Comparison of ENCODE assay signal across 8 cellular contexts in the genomic region with DNA sequence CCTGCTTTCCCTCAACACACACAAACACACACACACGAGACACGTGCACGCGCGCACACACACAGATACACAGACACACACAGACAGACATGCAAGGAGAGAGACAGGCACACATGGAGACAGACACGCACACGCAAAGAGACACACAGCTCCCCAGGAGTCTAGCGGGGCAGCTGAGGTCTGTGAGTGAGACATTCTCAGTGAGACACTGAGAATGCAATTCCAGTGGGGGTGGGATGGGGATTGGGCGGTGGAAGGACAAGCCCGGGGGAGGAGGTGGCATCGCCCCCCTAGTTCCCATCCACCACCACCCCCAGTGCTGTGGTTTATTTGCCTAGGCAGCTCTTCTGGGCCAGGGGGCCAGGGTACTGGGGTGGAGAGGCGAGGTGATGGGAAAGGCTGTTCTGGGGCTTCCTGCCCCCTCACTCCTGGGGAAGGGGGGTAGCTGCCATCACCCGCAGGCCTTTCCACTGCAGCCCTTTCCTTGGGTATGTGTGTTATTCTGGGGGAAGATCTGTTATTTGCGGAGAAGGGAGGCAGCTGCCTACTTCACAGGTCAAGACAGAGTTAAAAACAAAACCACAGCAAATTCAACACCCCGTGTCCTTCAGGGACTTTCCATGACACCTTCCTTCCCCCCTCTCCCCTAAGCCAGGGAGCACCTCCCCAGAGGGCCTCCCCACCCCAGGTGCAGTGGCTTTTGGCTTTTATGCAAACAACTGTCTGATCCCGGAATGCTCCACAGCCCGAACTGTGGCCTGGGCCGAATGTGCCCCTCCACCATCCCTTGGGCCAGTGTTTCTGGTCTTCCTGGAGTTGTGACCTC. TPM values are rescaled to one million over a fixed set of nuclear protein-coding genes. Genes with fewer than 3 reads are reported as not detected.
A peak's percentile ranks its signal among the peaks of the same experiment; 100 is the strongest.
DNase-seq lines count a peak whose midpoint lies in the region; ATAC-seq, FAIRE-seq and TF ChIP-seq lines count a peak whose summit lies in the region.

No MANE protein-coding gene starts in this region.

- POLR2A ChIA-PET in A673 (lab: Charles Lee; ENCODE audit: low non-redundant PET), result no interaction called here

- H3K4me3 ChIP-seq in HUES64 (ENCODE audit: low read length) (0 out of 2 replicates have a peak overlapping the region, but pooled peaks have one; percentile 68), A673 (ENCODE audit: low read depth, low read length, poor library complexity, severe bottlenecking) (no peak overlapping the region)

- H3K36me3 Mint-ChIP-seq in activated T-helper 2 cell treated with anti-CD3 and anti-CD28 coated beads, Interferon-gamma antibody, Interleukin-2, Interleukin-4, amounts not matched to agents 10 μg/mL and 5 μg/mL and 100 μg/mL, durations not matched to agents 14 hours and 24 hours and 36 hours (ENCODE audit: low read depth), result peaks cover 16% of the 10 kb centered on the region

- H3K27ac Mint-ChIP-seq in activated T-helper 2 cell treated with anti-CD3 and anti-CD28 coated beads, Interferon-gamma antibody, Interleukin-2, Interleukin-4, amounts not matched to agents 10 μg/mL and 5 μg/mL and 100 μg/mL, durations not matched to agents 14 hours and 24 hours and 36 hours, result peak overlapping the region; percentile 75

- intact Hi-C loops in activated T-helper 2 cell treated with anti-CD3 and anti-CD28 coated beads, Interferon-gamma antibody, Interleukin-2, Interleukin-4, amounts not matched to agents 10 μg/mL and 5 μg/mL and 100 μg/mL, durations not matched to agents 14 hours and 24 hours and 36 hours (cut with micrococcal nuclease), result no loop called here
- intact Hi-C loops in A673 (cut with micrococcal nuclease; ENCODE audit: unreplicated experiment), result no loop called here

- no peak for FAIRE-seq in frontal cortex (lab: Jason Lieb, UNC)

- H3K27me3 ChIP-seq in HUES64 (ENCODE audit: insufficient read depth, low read length), result peaks cover 26% of the 10 kb centered on the region
- no peaks in the 10 kb centered on the region for H3K27me3 ChIP-seq in A673 (replicated peaks; ENCODE audit: insufficient read depth, low read depth, low read length, poor library complexity)

- WGBS in HUES64, result 64% methylated on average over 15 of the region's 18 CpGs

- H3K9me3 Mint-ChIP-seq in activated T-helper 2 cell treated with anti-CD3 and anti-CD28 coated beads, Interferon-gamma antibody, Interleukin-2, Interleukin-4, amounts not matched to agents 10 μg/mL and 5 μg/mL and 100 μg/mL, durations not matched to agents 14 hours and 24 hours and 36 hours, result no peaks in the 10 kb centered on the region

- H3K4me1 Mint-ChIP-seq in activated T-helper 2 cell treated with anti-CD3 and anti-CD28 coated beads, Interferon-gamma antibody, Interleukin-2, Interleukin-4, amounts not matched to agents 10 μg/mL and 5 μg/mL and 100 μg/mL, durations not matched to agents 14 hours and 24 hours and 36 hours (ENCODE audit: low read depth), result peaks cover 53% of the 10 kb centered on the region

- peak overlapping the region; percentile 51 for H3K4me3 Mint-ChIP-seq in activated T-helper 2 cell treated with anti-CD3 and anti-CD28 coated beads, Interferon-gamma antibody, Interleukin-2, Interleukin-4, amounts not matched to agents 10 μg/mL and 5 μg/mL and 100 μg/mL, durations not matched to agents 14 hours and 24 hours and 36 hours (ENCODE audit: low read depth)

- DNase-seq in GM10266 (ENCODE audit: extremely low spot score) (peak; percentile 82), mesenteric fat pad (ENCODE audit: low spot score) (peak; percentile 81), A673 (ENCODE audit: low spot score) (no peak), frontal cortex (ENCODE audit: low spot score in 2 of 2) (no peak), NCI-H524 (lab: John Stamatoyannopoulos, UW) (no peak)
- peak; percentile 17 for DNase-seq in activated T-helper 2 cell treated with anti-CD3 and anti-CD28 coated beads, Interferon-gamma antibody, Interleukin-2, Interleukin-4, amounts not matched to agents 10 μg/mL and 5 μg/mL and 100 μg/mL, durations not matched to agents 14 hours and 24 hours and 36 hours (ENCODE audit: low spot score)

- H3K4me1 ChIP-seq in HUES64 (ENCODE audit: insufficient read depth, low read length) (peaks cover 6% of the 10 kb centered on the region), A673 (ENCODE audit: insufficient read depth, low read length, poor library complexity, severe bottlenecking) (no peaks in the 10 kb centered on the region)

- CTCF ChIA-PET in A673 (lab: Charles Lee), result interaction anchor here (0.5 to 1.4 kb wide), 3 partner anchors 121 to 134 kb away, joined by 3 to 6 read pairs (median 3); no protein-coding TSS in a partner anchor

- TF ChIP-seq CTCF in GM10266 (IDR thresholded peaks at IDR 0.05; ENCODE audit: control insufficient read depth, insufficient read depth, low read depth, missing control alignments) (no peak), A673 (conservative IDR thresholded peaks at IDR 0.05; ENCODE audit: low read depth, low read length) (no peak)

- H3K9me3 ChIP-seq in HUES64 (ENCODE audit: insufficient read depth, low read depth, low read length) (no peaks in the 10 kb centered on the region), A673 (ENCODE audit: low read depth, low read length, poor library complexity, severe bottlenecking) (no peaks in the 10 kb centered on the region)

- BruUV-seq in A673 (replicated peaks; lab: Mats Ljungman, UMichigan), result no TSS peak

- no peaks in the 10 kb centered on the region for H3K36me3 ChIP-seq in HUES64 (ENCODE audit: insufficient read depth, low read length)
- H3K36me3 ChIP-seq in A673 (ENCODE audit: insufficient read depth, low read length, poor library complexity, severe bottlenecking), result no peaks in the 10 kb centered on the region

- H3K9ac ChIP-seq in HUES64 (ENCODE audit: low read depth, low read length), result no peak overlapping the region

- no peaks in the 10 kb centered on the region for H3K27me3 Mint-ChIP-seq in activated T-helper 2 cell treated with anti-CD3 and anti-CD28 coated beads, Interferon-gamma antibody, Interleukin-2, Interleukin-4, amounts not matched to agents 10 μg/mL and 5 μg/mL and 100 μg/mL, durations not matched to agents 14 hours and 24 hours and 36 hours (ENCODE audit: low read depth)

- H3K27ac ChIP-seq in HUES64 (ENCODE audit: low read depth, low read length) (no peak overlapping the region), A673 (ENCODE audit: low read depth, low read length, poor library complexity, severe bottlenecking) (no peak overlapping the region)

- ATAC-seq in HG02981 (IDR thresholded peaks at IDR 0.05; ENCODE audit: unreplicated experiment), result no peak

RNA-seq across cellular contexts. Expression of gene GRB7, which starts 18.0 kb away (rescaled TPM):
- 15.8 TPM for polyA plus RNA-seq in HUES64 (2013, experiment 1 of 2)
- 14.2 TPM for polyA plus RNA-seq in HUES64 (2013, experiment 2 of 2)
- total RNA-seq in activated T-helper 2 cell treated with anti-CD3 and anti-CD28 coated beads, Interferon-gamma antibody, Interleukin-2, Interleukin-4, amounts not matched to agents 10 μg/mL and 5 μg/mL and 100 μg/mL, durations not matched to agents 14 hours and 24 hours and 36 hours, result 0.39 and 0.74 TPM in 2 replicates
- total RNA-seq in mesenteric fat pad, result 0.29 TPM
- 0.62 and 0.63 TPM in 2 replicates for total RNA-seq in A673 (2021)
- not detected for total RNA-seq in frontal cortex

RNA-seq across cellular contexts. Expression of gene MIEN1, which starts 25.4 kb away (rescaled TPM):
- polyA plus RNA-seq in HUES64 (2013, experiment 1 of 2), result 29.9 TPM
- 42.8 TPM for polyA plus RNA-seq in HUES64 (2013, experiment 2 of 2)
- total RNA-seq in activated T-helper 2 cell treated with anti-CD3 and anti-CD28 coated beads, Interferon-gamma antibody, Interleukin-2, Interleukin-4, amounts not matched to agents 10 μg/mL and 5 μg/mL and 100 μg/mL, durations not matched to agents 14 hours and 24 hours and 36 hours, result 36.2 and 38.8 TPM in 2 replicates
- 36.4 TPM for total RNA-seq in mesenteric fat pad
- 30.5 and 33.5 TPM in 2 replicates for total RNA-seq in A673 (2021)
- total RNA-seq in frontal cortex, result 12.6 TPM

RNA-seq across cellular contexts. Expression of gene ERBB2, which starts 55.9 kb away (rescaled TPM):
- polyA plus RNA-seq in HUES64 (2013, experiment 1 of 2), result 138 TPM
- 104 TPM for polyA plus RNA-seq in HUES64 (2013, experiment 2 of 2)
- total RNA-seq in activated T-helper 2 cell treated with anti-CD3 and anti-CD28 coated beads, Interferon-gamma antibody, Interleukin-2, Interleukin-4, amounts not matched to agents 10 μg/mL and 5 μg/mL and 100 μg/mL, durations not matched to agents 14 hours and 24 hours and 36 hours, result 4.0 and 4.1 TPM in 2 replicates
- total RNA-seq in mesenteric fat pad (21.9 TPM), A673 (2021) (11.1 and 17.8 TPM in 2 replicates), frontal cortex (6.9 TPM)

Comparison
In these comparisons a context has a peak if more than half of its experiments do, and no peak if none do; other contexts are left out.
1. DNase-seq: peak in GM10266 (single experiment), activated T-helper 2 cell treated with anti-CD3 and anti-CD28 coated beads, Interferon-gamma antibody, Interleukin-2, Interleukin-4, amounts not matched to agents 10 μg/mL and 5 μg/mL and 100 μg/mL, durations not matched to agents 14 hours and 24 hours and 36 hours (single experiment) and mesenteric fat pad (single experiment); none in A673 (single experiment), frontal cortex (0 of 2) and NCI-H524 (0 of 2).